22 cellular contexts compared by ENCODE assay signal in genomic region chr9:109471475-109471874, GRCh38. TPM values are rescaled to one million over a fixed set of nuclear protein-coding genes. Genes with fewer than 3 reads are reported as not detected.
DNase-seq lines count a peak whose midpoint lies in the region; ATAC-seq, FAIRE-seq and TF ChIP-seq lines count a peak whose summit lies in the region.
"Had no signal": no experiment of that assay in that cellular context is flagged by ENCODE, and none has a peak within 500 bp of the region (broad histone marks: within the 10 kb centered on the region; RNA-seq: fewer than 3 reads in every experiment).

No MANE protein-coding gene starts in this region.

- whole genome bisulfite sequencing in HepG2 (ENCODE audit: low lambda C conversion rate), result 100% methylated on average over 2 of the region's 2 CpGs
- WGBS in right lobe of liver (ENCODE audit: insufficient coverage, low coverage, low lambda C conversion rate, missing lambda C conversion rate), result 62% methylated on average over 2 of the region's 2 CpGs

- H3K9me1 ChIP-seq in keratinocyte (ENCODE audit: control insufficient read depth, extremely low read depth, insufficient read depth, low read length), result no peaks in the 10 kb centered on the region

- no peak overlapping the region for H3K4me2 ChIP-seq in HepG2 (ENCODE audit: low read depth, low read length)
- H3K4me2 ChIP-seq in keratinocyte (ENCODE audit: control insufficient read depth, extremely low read depth, insufficient read depth, low read depth, low read length), result peak overlapping the region; percentile 78
- H3K4me2 ChIP-seq: PC-9 had no signal

- POLR2A ChIA-PET in HepG2 (lab: Yijun Ruan, JAX), result no interaction called here

- TF ChIP-seq RAD21 in HepG2 (CRISPR knock-in tag; IDR thresholded peaks at IDR 0.05), result no peak

- no peak for TF ChIP-seq CTCF in HepG2 (CRISPR knock-in tag; IDR thresholded peaks at IDR 0.05)
- no peak for TF ChIP-seq CTCF in right lobe of liver (IDR thresholded peaks at IDR 0.05)
- no peak for TF ChIP-seq CTCF in keratinocyte (optimal IDR thresholded peaks at IDR 0.05 in 1 of 3, IDR thresholded peaks at IDR 0.05 in 1 of 3, conservative IDR thresholded peaks at IDR 0.05 in 1 of 3; ENCODE audit: extremely low read depth in 1 of 3, insufficient read depth in 2 of 3, low read length in 3 of 3)

- in situ Hi-C loops in HepG2 (cut with HindIII; ENCODE audit: extremely low pct_ligation_motif_present, low pct_unique_long_range_greater_than_20kb), result no loop called here

- H4K20me1 ChIP-seq in HepG2 (ENCODE audit: insufficient read depth, low read length), result no peaks in the 10 kb centered on the region
- no peaks in the 10 kb centered on the region for H4K20me1 ChIP-seq in keratinocyte (ENCODE audit: control insufficient read depth, extremely low read depth, insufficient read depth, low read length)

- TF ChIP-seq EP300 in HepG2 (IDR thresholded peaks at IDR 0.05; ENCODE audit: low read depth in 2 of 2, low read length in 2 of 2) (no peak), HepG2 (CRISPR knock-in tag; IDR thresholded peaks at IDR 0.05; ENCODE audit: borderline replicate concordance) (no peak)

- BruUV-seq in HepG2 (replicated peaks; lab: Mats Ljungman, UMichigan), result no TSS peak

- ATAC-seq in HepG2, result no peak
- ATAC-seq in right lobe of liver, result no peak

- no peaks in the 10 kb centered on the region for H3K27me3 ChIP-seq in HepG2 (ENCODE audit: control insufficient read depth in 1 of 2, insufficient read depth in 2 of 2, low read length in 2 of 2)
- no peaks in the 10 kb centered on the region for H3K27me3 ChIP-seq in right lobe of liver
- H3K27me3 ChIP-seq in keratinocyte (ENCODE audit: control insufficient read depth, extremely low read depth, insufficient read depth, low read length), result no peaks in the 10 kb centered on the region
- H3K27me3 ChIP-seq: BE2C had no signal

- FAIRE-seq in HepG2 (lab: Jason Lieb, UNC), result no peak
- no peak for FAIRE-seq in keratinocyte (lab: Jason Lieb, UNC)
- FAIRE-seq: H1 had no signal

- dilution Hi-C loops in keratinocyte (cut with MboI; ENCODE audit: extremely low pct_ligation_motif_present, low sequenced_read_pairs), result no loop called here

- H3K9ac ChIP-seq in HepG2 (ENCODE audit: insufficient read depth, low read depth, low read length) (no peak overlapping the region), keratinocyte (ENCODE audit: control insufficient read depth, extremely low read depth, insufficient read depth, low read length) (peak overlapping the region; percentile 11)

- H3K9me3 ChIP-seq in HepG2 (ENCODE audit: low read length) (no peaks in the 10 kb centered on the region), right lobe of liver (no peaks in the 10 kb centered on the region), keratinocyte (ENCODE audit: control insufficient read depth, low read depth, low read length) (no peaks in the 10 kb centered on the region)
- H3K9me3 ChIP-seq: BE2C had no signal

- H3K79me2 ChIP-seq in HepG2 (ENCODE audit: insufficient read depth, low read length) (peaks cover 17% of the 10 kb centered on the region), keratinocyte (ENCODE audit: control insufficient read depth, insufficient read depth, low read length) (peaks cover 46% of the 10 kb centered on the region)

- H3K4me3 ChIP-seq in HepG2 (replicated peaks in 1 of 3; ENCODE audit: insufficient read depth in 1 of 3, low read depth in 2 of 3, low read length in 3 of 3) (no peak overlapping the region), right lobe of liver (no peak overlapping the region), keratinocyte (ENCODE audit: control insufficient read depth in 2 of 3, extremely low read depth in 1 of 3, insufficient read depth in 2 of 3, low read depth in 1 of 3, low read length in 3 of 3) (no peak overlapping the region)
- H3K4me3 ChIP-seq: PC-9 had no signal

- CTCF ChIA-PET in HepG2 (lab: Yijun Ruan, JAX; ENCODE audit: low intra/inter-chr PET ratio, low total read pairs), result no interaction called here

- H3K27ac ChIP-seq in HepG2 (ENCODE audit: extremely low read length, insufficient read depth, low read length), result no peak overlapping the region
- H3K27ac ChIP-seq in right lobe of liver, result peak overlapping the region in 1 of 3 donors; percentile 33
- H3K27ac ChIP-seq in keratinocyte (ENCODE audit: control insufficient read depth, insufficient read depth, low read length), result peak overlapping the region; percentile 63

- H3K36me3 ChIP-seq in HepG2 (replicated peaks in 1 of 2; ENCODE audit: control insufficient read depth in 1 of 2, insufficient read depth in 2 of 2, low read length in 2 of 2) (peaks cover 0 to 3% of the 10 kb centered on the region in 2 experiments; a peak in 1 of 5 replicates), right lobe of liver (no peaks in the 10 kb centered on the region), keratinocyte (ENCODE audit: control insufficient read depth in 2 of 2, extremely low read depth in 1 of 2, insufficient read depth in 2 of 2, low read length in 2 of 2) (peaks cover 0 to 6% of the 10 kb centered on the region in 2 experiments)
- H3K36me3 ChIP-seq: BE2C had no signal

- intact Hi-C loops in HepG2 (cut with micrococcal nuclease; ENCODE audit: unreplicated experiment), result no loop called here
- intact Hi-C loops in right lobe of liver (cut with DNase I), result no loop called here

- DNase-seq in HepG2 (ENCODE audit: low spot score) (no peak), right lobe of liver (no peak), NCI-H69 (lab: John Stamatoyannopoulos, UW) (peak; percentile 38), keratinocyte (ENCODE audit: low read depth, low spot score) (no peak), NCI-H2081 (lab: John Stamatoyannopoulos, UW) (no peak)
- no peak for DNase-seq in activated T-cell treated with anti-CD3 and anti-CD28 coated beads, Interleukin-2, amount 50 U/mL, for 1 hour
- DNase-seq in central memory CD4-positive, alpha-beta T cell, result no peak
- DNase-seq: ACHN, BE2C, DMS153, DND-41, HCEC 1CT, Karpas-422, NCI-H1092, NCI-H1417 treated with DMSO at 0.1 percent for 48 hours, NCI-H524 treated with DMSO at 0.1 percent for 48 hours, NCI-H82, PC-9, SHP77 treated with DMSO at 0.1 percent for 48 hours, SW 1271 had no signal

- peaks cover 35% of the 10 kb centered on the region for H3K4me1 ChIP-seq in HepG2 (ENCODE audit: insufficient read depth, low read length)
- H3K4me1 ChIP-seq in right lobe of liver, result peaks cover 0 to 51% (median 15%) of the 10 kb centered on the region in 4 donors
- peaks cover 72% of the 10 kb centered on the region for H3K4me1 ChIP-seq in keratinocyte (ENCODE audit: control insufficient read depth, extremely low read depth, insufficient read depth, low read length)
- H3K4me1 ChIP-seq: BE2C had no signal

- TF ChIP-seq POLR2A in HepG2 (IDR thresholded peaks at IDR 0.05; ENCODE audit: insufficient read depth in 1 of 2, low read depth in 2 of 2, low read length in 2 of 2) (no peak), right lobe of liver (IDR thresholded peaks at IDR 0.05) (no peak)

- H2AFZ ChIP-seq in HepG2 (ENCODE audit: low read length), result no peak overlapping the region
- no peak overlapping the region for H2AFZ ChIP-seq in keratinocyte (ENCODE audit: control insufficient read depth, low read length)
- H2AFZ ChIP-seq: PC-9 had no signal

RNA-seq across cellular contexts. Expression of gene PTPN3, which starts 26.6 kb away (rescaled TPM):
- 5.6 and 7.9 TPM in 2 replicates for total RNA-seq in HepG2 (2016; rRNA removed; fragmentation: Illumina TruSeq; extraction: Trizol)
- total RNA-seq in HepG2 (2016; cell fraction: cytosol; rRNA removed; fragmentation: Illumina TruSeq; extraction: Trizol; ENCODE audit: low read depth), result 1.3 TPM in 2 replicates
- total RNA-seq in HepG2 (2016; cell fraction: insoluble cytoplasmic fraction; rRNA removed; fragmentation: Illumina TruSeq; extraction: Trizol), result 5.7 and 6.8 TPM in 2 replicates
- 3.7 and 4.9 TPM in 2 replicates for total RNA-seq in HepG2 (2016; cell fraction: membrane; rRNA removed; fragmentation: Illumina TruSeq; extraction: Trizol)
- 4.9 and 6.4 TPM in 2 replicates for total RNA-seq in HepG2 (2016; cell fraction: nucleus; rRNA removed; fragmentation: Illumina TruSeq; extraction: Trizol)
- 17.2 and 20.5 TPM in 2 replicates for polyA plus RNA-seq in HepG2 (2011; rRNA removed)
- polyA plus RNA-seq in HepG2 (2011; cell fraction: cytosol; rRNA removed), result 9.8 and 14.5 TPM in 2 replicates
- 18.5 and 18.8 TPM in 2 replicates for polyA plus RNA-seq in HepG2 (2011; cell fraction: nucleus; rRNA removed)
- polyA plus RNA-seq in HepG2 (2012), result 6.4 and 8.5 TPM in 2 replicates
- 0.68 and 1.0 TPM in 2 replicates for polyA plus RNA-seq in HepG2 (2016; cell fraction: cytosol; fragmentation: Illumina TruSeq; extraction: Trizol; ENCODE audit: low read depth)
- polyA plus RNA-seq in HepG2 (2016; cell fraction: insoluble cytoplasmic fraction; fragmentation: Illumina TruSeq; extraction: Trizol; ENCODE audit: low read depth), result 6.0 and 7.7 TPM in 2 replicates
- 1.8 and 2.7 TPM in 2 replicates for polyA plus RNA-seq in HepG2 (2016; cell fraction: membrane; fragmentation: Illumina TruSeq; extraction: Trizol; ENCODE audit: low read depth)
- polyA plus RNA-seq in HepG2 (2016; cell fraction: nucleus; fragmentation: Illumina TruSeq; extraction: Trizol; ENCODE audit: insufficient read depth, low read depth), result 9.2 and 9.7 TPM in 2 replicates
- 11.9 and 17.0 TPM in 2 replicates for polyA minus RNA-seq in HepG2 (2011; rRNA and poly(A)+ RNA removed; ENCODE audit: low replicate concordance)
- polyA minus RNA-seq in HepG2 (2011; cell fraction: cytosol; rRNA and poly(A)+ RNA removed), result 7.4 and 10.0 TPM in 2 replicates
- polyA minus RNA-seq in HepG2 (2011; cell fraction: nucleus; rRNA and poly(A)+ RNA removed), result 18.0 and 21.4 TPM in 2 replicates
- 10 to 100 TPM; 15.0 to 33.3 (median 30.0) TPM for total RNA-seq in right lobe of liver
- 15.9 to 20.6 TPM (median 19.9 TPM) in 3 replicates for polyA plus RNA-seq in keratinocyte
- polyA plus RNA-seq in keratinocyte (2011; ENCODE audit: low read depth), result 8.3 TPM
- polyA plus RNA-seq in keratinocyte (2011; cell fraction: cytosol; rRNA removed), result 15.4 and 21.3 TPM in 2 replicates
- 34.5 and 35.5 TPM in 2 replicates for polyA plus RNA-seq in keratinocyte (2011; cell fraction: nucleus; rRNA removed)
- 13.4 and 15.9 TPM in 2 replicates for polyA plus RNA-seq in keratinocyte (2012; ENCODE audit: low replicate concordance)
- polyA minus RNA-seq in keratinocyte, result 24.3 to 36.2 TPM (median 33.0 TPM) in 3 replicates
- polyA minus RNA-seq in keratinocyte (2011; cell fraction: cytosol; rRNA and poly(A)+ RNA removed), result 17.8 TPM
- 23.1 and 35.5 TPM in 2 replicates for polyA minus RNA-seq in keratinocyte (2011; cell fraction: nucleus; rRNA and poly(A)+ RNA removed)
- polyA plus RNA-seq: CD14-positive monocyte had no signal
